Comparison of ENCODE assay signal across 2 cellular contexts in genomic region chr7:142017451-142017850, GRCh38.
TF ChIP-seq lines count a peak whose summit lies in the region.

No MANE protein-coding gene starts in this region.

TF ChIP-seq in SK-N-SH, 30 proteins besides CTCF, POLR2A, EP300 and RAD21 (continued from another document):
- no peak for TF ChIP-seq PBX3 (IDR thresholded peaks at IDR 0.05)
- TF ChIP-seq TEAD4 (IDR thresholded peaks at IDR 0.05; ENCODE audit: borderline replicate concordance, insufficient read depth) = no peak
- no peak for TF ChIP-seq NRF1 (IDR thresholded peaks at IDR 0.05; ENCODE audit: low read depth, low read length)
- TF ChIP-seq GABPA (IDR thresholded peaks at IDR 0.05; ENCODE audit: low read depth) = no peak
- no peak for TF ChIP-seq MEF2A (IDR thresholded peaks at IDR 0.05; ENCODE audit: borderline replicate concordance, low read depth)
- no peak for TF ChIP-seq RFX5 (IDR thresholded peaks at IDR 0.05; ENCODE audit: low read length)
- TF ChIP-seq REST (IDR thresholded peaks at IDR 0.05; ENCODE audit: low read depth, low read length) = no peak
- TF ChIP-seq GATA2 (CRISPR knock-in tag; IDR thresholded peaks at IDR 0.05) = no peak
- no peak for TF ChIP-seq FOSL2 (IDR thresholded peaks at IDR 0.05; ENCODE audit: borderline replicate concordance, low read depth)
- TF ChIP-seq USF1 (IDR thresholded peaks at IDR 0.05; ENCODE audit: borderline replicate concordance, low read depth) = no peak
- TF ChIP-seq TAF1 (IDR thresholded peaks at IDR 0.05; ENCODE audit: borderline replicate concordance, low read depth, low read length) = no peak
- no peak for TF ChIP-seq FOXM1 (IDR thresholded peaks at IDR 0.05; ENCODE audit: low read depth)
- TF ChIP-seq USF2 (IDR thresholded peaks at IDR 0.05; ENCODE audit: borderline replicate concordance, low read depth, low read length) = no peak
- no peak for TF ChIP-seq MAX (IDR thresholded peaks at IDR 0.05; ENCODE audit: low read depth)
- TF ChIP-seq SIN3A (IDR thresholded peaks at IDR 0.05; ENCODE audit: borderline replicate concordance, low read depth, low read length) = no peak
- no peak for TF ChIP-seq JUND (IDR thresholded peaks at IDR 0.05)

TF ChIP-seq in SK-N-SH treated with all-trans-retinoic acid at 6 μM for 48 hours, 23 proteins besides CTCF, POLR2A, EP300 and RAD21 (continued from another document):
- TF ChIP-seq, protein P1, sequence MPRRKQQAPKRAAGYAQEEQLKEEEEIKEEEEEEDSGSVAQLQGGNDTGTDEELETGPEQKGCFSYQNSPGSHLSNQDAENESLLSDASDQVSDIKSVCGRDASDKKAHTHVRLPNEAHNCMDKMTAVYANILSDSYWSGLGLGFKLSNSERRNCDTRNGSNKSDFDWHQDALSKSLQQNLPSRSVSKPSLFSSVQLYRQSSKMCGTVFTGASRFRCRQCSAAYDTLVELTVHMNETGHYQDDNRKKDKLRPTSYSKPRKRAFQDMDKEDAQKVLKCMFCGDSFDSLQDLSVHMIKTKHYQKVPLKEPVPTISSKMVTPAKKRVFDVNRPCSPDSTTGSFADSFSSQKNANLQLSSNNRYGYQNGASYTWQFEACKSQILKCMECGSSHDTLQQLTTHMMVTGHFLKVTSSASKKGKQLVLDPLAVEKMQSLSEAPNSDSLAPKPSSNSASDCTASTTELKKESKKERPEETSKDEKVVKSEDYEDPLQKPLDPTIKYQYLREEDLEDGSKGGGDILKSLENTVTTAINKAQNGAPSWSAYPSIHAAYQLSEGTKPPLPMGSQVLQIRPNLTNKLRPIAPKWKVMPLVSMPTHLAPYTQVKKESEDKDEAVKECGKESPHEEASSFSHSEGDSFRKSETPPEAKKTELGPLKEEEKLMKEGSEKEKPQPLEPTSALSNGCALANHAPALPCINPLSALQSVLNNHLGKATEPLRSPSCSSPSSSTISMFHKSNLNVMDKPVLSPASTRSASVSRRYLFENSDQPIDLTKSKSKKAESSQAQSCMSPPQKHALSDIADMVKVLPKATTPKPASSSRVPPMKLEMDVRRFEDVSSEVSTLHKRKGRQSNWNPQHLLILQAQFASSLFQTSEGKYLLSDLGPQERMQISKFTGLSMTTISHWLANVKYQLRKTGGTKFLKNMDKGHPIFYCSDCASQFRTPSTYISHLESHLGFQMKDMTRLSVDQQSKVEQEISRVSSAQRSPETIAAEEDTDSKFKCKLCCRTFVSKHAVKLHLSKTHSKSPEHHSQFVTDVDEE (CRISPR knock-in tag; IDR thresholded peaks at IDR 0.05) = no peak
- TF ChIP-seq, protein P2, sequence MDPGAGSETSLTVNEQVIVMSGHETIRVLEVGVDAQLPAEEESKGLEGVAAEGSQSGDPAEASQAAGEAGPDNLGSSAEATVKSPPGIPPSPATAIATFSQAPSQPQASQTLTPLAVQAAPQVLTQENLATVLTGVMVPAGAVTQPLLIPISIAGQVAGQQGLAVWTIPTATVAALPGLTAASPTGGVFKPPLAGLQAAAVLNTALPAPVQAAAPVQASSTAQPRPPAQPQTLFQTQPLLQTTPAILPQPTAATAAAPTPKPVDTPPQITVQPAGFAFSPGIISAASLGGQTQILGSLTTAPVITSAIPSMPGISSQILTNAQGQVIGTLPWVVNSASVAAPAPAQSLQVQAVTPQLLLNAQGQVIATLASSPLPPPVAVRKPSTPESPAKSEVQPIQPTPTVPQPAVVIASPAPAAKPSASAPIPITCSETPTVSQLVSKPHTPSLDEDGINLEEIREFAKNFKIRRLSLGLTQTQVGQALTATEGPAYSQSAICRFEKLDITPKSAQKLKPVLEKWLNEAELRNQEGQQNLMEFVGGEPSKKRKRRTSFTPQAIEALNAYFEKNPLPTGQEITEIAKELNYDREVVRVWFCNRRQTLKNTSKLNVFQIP (CRISPR knock-in tag; IDR thresholded peaks at IDR 0.05; ENCODE audit: borderline replicate concordance, low read depth) = no peak
- TF ChIP-seq CSDC2 (CRISPR knock-in tag; IDR thresholded peaks at IDR 0.05) = no peak
- no peak for TF ChIP-seq ZFP30 (CRISPR knock-in tag; IDR thresholded peaks at IDR 0.05)
- TF ChIP-seq, protein P3, sequence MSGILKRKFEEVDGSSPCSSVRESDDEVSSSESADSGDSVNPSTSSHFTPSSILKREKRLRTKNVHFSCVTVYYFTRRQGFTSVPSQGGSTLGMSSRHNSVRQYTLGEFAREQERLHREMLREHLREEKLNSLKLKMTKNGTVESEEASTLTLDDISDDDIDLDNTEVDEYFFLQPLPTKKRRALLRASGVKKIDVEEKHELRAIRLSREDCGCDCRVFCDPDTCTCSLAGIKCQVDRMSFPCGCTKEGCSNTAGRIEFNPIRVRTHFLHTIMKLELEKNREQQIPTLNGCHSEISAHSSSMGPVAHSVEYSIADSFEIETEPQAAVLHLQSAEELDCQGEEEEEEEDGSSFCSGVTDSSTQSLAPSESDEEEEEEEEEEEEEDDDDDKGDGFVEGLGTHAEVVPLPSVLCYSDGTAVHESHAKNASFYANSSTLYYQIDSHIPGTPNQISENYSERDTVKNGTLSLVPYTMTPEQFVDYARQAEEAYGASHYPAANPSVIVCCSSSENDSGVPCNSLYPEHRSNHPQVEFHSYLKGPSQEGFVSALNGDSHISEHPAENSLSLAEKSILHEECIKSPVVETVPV (CRISPR knock-in tag; IDR thresholded peaks at IDR 0.05) = no peak
- no peak for TF ChIP-seq ZNF565 (CRISPR knock-in tag; conservative IDR thresholded peaks at IDR 0.05; ENCODE audit: low read depth)
- TF ChIP-seq, protein P4, sequence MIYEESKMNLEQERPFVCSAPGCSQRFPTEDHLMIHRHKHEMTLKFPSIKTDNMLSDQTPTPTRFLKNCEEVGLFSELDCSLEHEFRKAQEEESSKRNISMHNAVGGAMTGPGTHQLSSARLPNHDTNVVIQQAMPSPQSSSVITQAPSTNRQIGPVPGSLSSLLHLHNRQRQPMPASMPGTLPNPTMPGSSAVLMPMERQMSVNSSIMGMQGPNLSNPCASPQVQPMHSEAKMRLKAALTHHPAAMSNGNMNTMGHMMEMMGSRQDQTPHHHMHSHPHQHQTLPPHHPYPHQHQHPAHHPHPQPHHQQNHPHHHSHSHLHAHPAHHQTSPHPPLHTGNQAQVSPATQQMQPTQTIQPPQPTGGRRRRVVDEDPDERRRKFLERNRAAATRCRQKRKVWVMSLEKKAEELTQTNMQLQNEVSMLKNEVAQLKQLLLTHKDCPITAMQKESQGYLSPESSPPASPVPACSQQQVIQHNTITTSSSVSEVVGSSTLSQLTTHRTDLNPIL (CRISPR knock-in tag; IDR thresholded peaks at IDR 0.05; ENCODE audit: low read depth) = no peak
- TF ChIP-seq PPARA (CRISPR knock-in tag; IDR thresholded peaks at IDR 0.05; ENCODE audit: borderline replicate concordance) = no peak
